ENCODE assay signal across 8 cellular contexts in the genomic region with DNA sequence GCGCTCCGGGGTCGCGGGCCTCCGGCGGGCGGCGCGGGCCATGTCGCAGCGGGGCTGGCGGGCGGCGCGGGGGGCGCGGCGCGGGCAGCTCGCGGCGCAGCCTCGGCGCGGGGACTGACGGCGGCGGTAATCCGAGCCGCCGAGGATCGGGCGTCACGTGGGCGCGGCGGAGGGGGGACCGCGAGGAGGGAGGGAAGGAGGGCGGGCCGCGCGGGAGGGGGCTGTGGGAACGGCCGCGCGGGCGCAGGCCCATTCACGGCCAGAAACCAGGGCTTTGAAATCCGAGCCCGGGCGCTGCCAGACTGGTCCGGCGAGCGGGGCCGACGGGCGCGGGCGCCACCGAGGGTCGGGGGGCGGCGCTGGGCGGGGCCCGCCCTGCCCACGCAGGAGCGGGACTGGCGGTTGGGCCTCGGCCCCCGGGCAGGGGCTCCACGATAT. TPM values are rescaled to one million over a fixed set of nuclear protein-coding genes. Genes with fewer than 3 reads are reported as not detected.
DNase-seq lines count a peak whose midpoint lies in the region; ATAC-seq and TF ChIP-seq lines count a peak whose summit lies in the region.

A gene with protein sequence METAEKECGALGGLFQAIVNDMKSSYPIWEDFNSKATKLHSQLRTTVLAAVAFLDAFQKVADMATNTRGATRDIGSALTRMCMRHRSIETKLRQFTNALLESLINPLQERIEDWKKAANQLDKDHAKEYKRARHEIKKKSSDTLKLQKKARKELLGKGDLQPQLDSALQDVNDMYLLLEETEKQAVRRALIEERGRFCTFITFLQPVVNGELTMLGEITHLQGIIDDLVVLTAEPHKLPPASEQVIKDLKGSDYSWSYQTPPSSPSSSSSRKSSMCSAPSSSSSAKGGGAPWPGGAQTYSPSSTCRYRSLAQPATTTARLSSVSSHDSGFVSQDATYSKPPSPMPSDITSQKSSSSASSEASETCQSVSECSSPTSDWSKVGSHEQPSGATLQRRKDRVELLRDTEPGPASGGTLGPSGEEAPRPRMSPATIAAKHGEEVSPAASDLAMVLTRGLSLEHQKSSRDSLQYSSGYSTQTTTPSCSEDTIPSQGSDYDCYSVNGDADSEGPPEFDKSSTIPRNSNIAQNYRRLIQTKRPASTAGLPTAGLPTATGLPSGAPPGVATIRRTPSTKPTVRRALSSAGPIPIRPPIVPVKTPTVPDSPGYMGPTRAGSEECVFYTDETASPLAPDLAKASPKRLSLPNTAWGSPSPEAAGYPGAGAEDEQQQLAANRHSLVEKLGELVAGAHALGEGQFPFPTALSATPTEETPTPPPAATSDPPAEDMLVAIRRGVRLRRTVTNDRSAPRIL (minus strand): TSS at position 116 of the 438 bp plus-strand sequence. CDS start 262 bp downstream, outside the sequence.

- H3K36me3 ChIP-seq in muscle layer of duodenum (ENCODE audit: control insufficient read depth in 1 of 2, insufficient read depth in 2 of 2, low read length in 2 of 2) = no peaks in the 10 kb centered on the region

- peak; percentile 31 for DNase-seq in activated naive CD4-positive, alpha-beta T cell treated with anti-CD3 and anti-CD28 coated beads for 36 hours
- DNase-seq in activated naive CD4-positive, alpha-beta T cell treated with Interleukin-2 at 50 U/mL for 16 hours = no peak
- DNase-seq in NCI-H2107 treated with DMSO at 0.1 percent for 48 hours (lab: John Stamatoyannopoulos, UW; ENCODE audit: unreplicated experiment) = peak; percentile 53
- DNase-seq in activated T-cell treated with anti-CD3 and anti-CD28 coated beads, Interleukin-2, amount 50 U/mL, for 72 hours = peak; percentile 28 to 43
- DNase-seq in fibroblast of the aortic adventitia (ENCODE audit: low read depth) = peak; percentile 75
- peak; percentile 91 for DNase-seq in ureter (ENCODE audit: low spot score)

- H3K9me3 Mint-ChIP-seq in activated naive CD4-positive, alpha-beta T cell treated with anti-CD3 and anti-CD28 coated beads for 36 hours = no peaks in the 10 kb centered on the region
- no peaks in the 10 kb centered on the region for H3K9me3 Mint-ChIP-seq in activated T-cell treated with anti-CD3 and anti-CD28 coated beads, Interleukin-2, amount 50 U/mL, for 72 hours

- no peaks in the 10 kb centered on the region for H3K9me3 ChIP-seq in muscle layer of duodenum (ENCODE audit: control insufficient read depth in 1 of 2, low read length in 2 of 2)

- H3K36me3 Mint-ChIP-seq in activated naive CD4-positive, alpha-beta T cell treated with anti-CD3 and anti-CD28 coated beads for 36 hours (ENCODE audit: low read depth) = no peaks in the 10 kb centered on the region
- no peaks in the 10 kb centered on the region for H3K36me3 Mint-ChIP-seq in activated T-cell treated with anti-CD3 and anti-CD28 coated beads, Interleukin-2, amount 50 U/mL, for 72 hours (ENCODE audit: insufficient read depth in 2 of 2)

- peak within 1 kb of the TSS; percentile 72 for H3K27ac ChIP-seq in muscle layer of duodenum (ENCODE audit: low read length)

- intact Hi-C loops in activated naive CD4-positive, alpha-beta T cell treated with anti-CD3 and anti-CD28 coated beads for 36 hours (cut with micrococcal nuclease) = loop anchor here (1.0 kb wide), 1 partner anchor 52 kb away; no protein-coding TSS in a partner anchor

- H3K4me1 Mint-ChIP-seq in activated naive CD4-positive, alpha-beta T cell treated with anti-CD3 and anti-CD28 coated beads for 36 hours (ENCODE audit: low read depth) = peaks cover 2% of the 10 kb centered on the region
- H3K4me1 Mint-ChIP-seq in activated T-cell treated with anti-CD3 and anti-CD28 coated beads, Interleukin-2, amount 50 U/mL, for 72 hours (ENCODE audit: low read depth) = no peaks in the 10 kb centered on the region

- TF ChIP-seq CTCF in fibroblast of the aortic adventitia (IDR thresholded peaks at IDR 0.05; ENCODE audit: insufficient read depth, low read length) = no peak

- no peaks in the 10 kb centered on the region for H3K27me3 ChIP-seq in muscle layer of duodenum (ENCODE audit: low read depth, low read length)

- CTCF ChIA-PET in activated naive CD4-positive, alpha-beta T cell treated with anti-CD3 and anti-CD28 coated beads for 36 hours (lab: Charles Lee) = no interaction called here

- peaks cover 5% of the 10 kb centered on the region for H3K27me3 Mint-ChIP-seq in activated naive CD4-positive, alpha-beta T cell treated with anti-CD3 and anti-CD28 coated beads for 36 hours (ENCODE audit: low read depth)
- H3K27me3 Mint-ChIP-seq in activated T-cell treated with anti-CD3 and anti-CD28 coated beads, Interleukin-2, amount 50 U/mL, for 72 hours (ENCODE audit: low read depth) = no peaks in the 10 kb centered on the region

- H3K4me3 ChIP-seq in fibroblast of the aortic adventitia (ENCODE audit: low read depth, low read length) (peak within 1 kb of the TSS; percentile 82), muscle layer of duodenum (ENCODE audit: low read depth in 1 of 2, low read length in 2 of 2) (peak within 1 kb of the TSS; percentile 68 to 72)

- peak within 1 kb of the TSS; percentile 51 for H3K4me3 Mint-ChIP-seq in activated naive CD4-positive, alpha-beta T cell treated with anti-CD3 and anti-CD28 coated beads for 36 hours
- H3K4me3 Mint-ChIP-seq in activated T-cell treated with anti-CD3 and anti-CD28 coated beads, Interleukin-2, amount 50 U/mL, for 72 hours = peak within 1 kb of the TSS; percentile 41 to 74

- no peak within 1 kb of the TSS for H3K27ac Mint-ChIP-seq in activated naive CD4-positive, alpha-beta T cell treated with anti-CD3 and anti-CD28 coated beads for 36 hours
- H3K27ac Mint-ChIP-seq in activated T-cell treated with anti-CD3 and anti-CD28 coated beads, Interleukin-2, amount 50 U/mL, for 72 hours = no peak within 1 kb of the TSS

- ATAC-seq in activated T-cell treated with anti-CD3 and anti-CD28 coated beads, Interleukin-2, amount 50 U/mL, for 72 hours (replicated peaks in 1 of 2) = peak; percentile 52 to 55
- no peak for ATAC-seq in HG03097 (IDR thresholded peaks at IDR 0.05; ENCODE audit: low FRiP score, unreplicated experiment)

- peaks cover 19 to 84% of the 10 kb centered on the region in 2 donors for H3K4me1 ChIP-seq in muscle layer of duodenum (ENCODE audit: control insufficient read depth in 1 of 2, insufficient read depth in 2 of 2, low read length in 2 of 2)

RNA-seq across cellular contexts. Expression of the gene that starts here (rescaled TPM):
- total RNA-seq in activated naive CD4-positive, alpha-beta T cell treated with anti-CD3 and anti-CD28 coated beads for 36 hours = 1 to 10 TPM; 2.0 TPM
- total RNA-seq in activated T-cell treated with anti-CD3 and anti-CD28 coated beads, Interleukin-2, amount 50 U/mL, for 72 hours = 1 to 10 TPM; 5.5 to 8.5 TPM
- total RNA-seq in fibroblast of the aortic adventitia (ENCODE audit: low replicate concordance) = 8.3 and 24.0 TPM in 2 replicates
- 83.1 TPM for total RNA-seq in ureter
